ENCODE assay signal across 10 cellular contexts in genomic region chr12:85279449-85280137, GRCh38. TPM values are rescaled to one million over a fixed set of nuclear protein-coding genes. Genes with fewer than 3 reads are reported as not detected.
DNase-seq lines count a peak whose midpoint lies in the region; ATAC-seq, FAIRE-seq and TF ChIP-seq lines count a peak whose summit lies in the region.
"Had no signal": no experiment of that assay in that cellular context is flagged by ENCODE, and none has a peak within 500 bp of the region (broad histone marks: within the 10 kb centered on the region; RNA-seq: fewer than 3 reads in every experiment).

No MANE protein-coding gene starts in this region.

- in situ Hi-C loops in SK-MEL-5 (cut with HindIII; ENCODE audit: low pct_unique_long_range_greater_than_20kb, low sequenced_read_pairs): no loop called here

- DNase-seq in GM10248 (ENCODE audit: extremely low spot score): peak; percentile 15
- peak; percentile 62 for DNase-seq in SK-MEL-5 (ENCODE audit: low read depth, low spot score)
- DNase-seq in heart left ventricle: peak in 1 of 5 donors; percentile 35
- no peak for DNase-seq in NCI-H2029 (lab: John Stamatoyannopoulos, UW)
- no peak for DNase-seq in frontal cortex (ENCODE audit: low spot score in 2 of 2)
- no peak for DNase-seq in BE2C
- DNase-seq in effector CD4-positive, alpha-beta T cell: no peak
- DNase-seq: immature natural killer cell, NCI-H2081 treated with DMSO at 0.1 percent for 48 hours had no signal

- TF ChIP-seq CTCF in GM10248 (IDR thresholded peaks at IDR 0.05; ENCODE audit: control extremely low read depth, extremely low read depth, low read depth, missing control alignments) (no peak), heart left ventricle (IDR thresholded peaks at IDR 0.05) (no peak), BE2C (IDR thresholded peaks at IDR 0.05; ENCODE audit: low read depth, low read length) (no peak)

- H3K9me3 ChIP-seq in heart left ventricle (peaks cover 0 to 13% (median 0%) of the 10 kb centered on the region in 12 donors), BE2C (0 out of 2 replicates have a peak, but pooled peaks cover 3% of the 10 kb centered on the region)

- H3K36me3 ChIP-seq in heart left ventricle: no peaks in the 10 kb centered on the region
- H3K36me3 ChIP-seq in rectal smooth muscle tissue (ENCODE audit: control insufficient read depth, insufficient read depth, low read length): no peaks in the 10 kb centered on the region
- no peaks in the 10 kb centered on the region for H3K36me3 ChIP-seq in BE2C

- ATAC-seq in heart left ventricle: no peak

- no peak for FAIRE-seq in frontal cortex (lab: Jason Lieb, UNC)

- no peak overlapping the region for H3K27ac ChIP-seq in heart left ventricle
- no peak overlapping the region for H3K27ac ChIP-seq in rectal smooth muscle tissue (ENCODE audit: low read depth, low read length)

- POLR2A ChIA-PET in GM10248 (lab: Yijun Ruan, JAX): no interaction called here

- TF ChIP-seq POLR2A in heart left ventricle (IDR thresholded peaks at IDR 0.05): no peak

- WGBS in heart left ventricle, 4 donors: 2 to 7% (median 5%) methylated on average over 37 to 39 of the region's 39 CpGs

- intact Hi-C loops in heart left ventricle (cut with DNase I): no loop called here

- H3K27me3 ChIP-seq in heart left ventricle (peaks cover 16 to 100% (median 95%) of the 10 kb centered on the region in 9 donors), rectal smooth muscle tissue (ENCODE audit: control insufficient read depth, insufficient read depth, low read length) (peaks cover 10% of the 10 kb centered on the region), BE2C (peaks cover 90% of the 10 kb centered on the region)

- peak overlapping the region in 11 of 12 donors; percentile 6 to 48 (median 35) for H3K4me3 ChIP-seq in heart left ventricle
- peak overlapping the region; percentile 49 for H3K4me3 ChIP-seq in rectal smooth muscle tissue (ENCODE audit: low read length)
- no peak overlapping the region for H3K4me3 ChIP-seq in BE2C (ENCODE audit: low read depth, low read length)

- CTCF ChIA-PET in GM10248 (lab: Yijun Ruan, JAX): no interaction called here

- H3K9ac ChIP-seq in rectal smooth muscle tissue (ENCODE audit: low read length): no peak overlapping the region

- H3K4me1 ChIP-seq in heart left ventricle: peaks cover 0 to 22% (median 12%) of the 10 kb centered on the region in 12 donors
- H3K4me1 ChIP-seq in rectal smooth muscle tissue (ENCODE audit: control insufficient read depth, insufficient read depth, low read length): peaks cover 3% of the 10 kb centered on the region
- no peaks in the 10 kb centered on the region for H3K4me1 ChIP-seq in BE2C

RNA-seq across cellular contexts. Expression of gene ALX1, which starts 0.4 kb away (rescaled TPM):
- total RNA-seq in SK-MEL-5 (2014; rRNA removed; shearing (Covaris generic)): 40.8 and 41.7 TPM in 2 replicates
- 22.2 and 24.4 TPM in 2 replicates for polyA plus RNA-seq in SK-MEL-5 (2015; cell fraction: cytosol; rRNA removed)
- 19.0 and 21.2 TPM in 2 replicates for polyA plus RNA-seq in SK-MEL-5 (2015; cell fraction: nucleus; rRNA removed)
- not detected for total RNA-seq in heart left ventricle
- polyA plus RNA-seq in heart left ventricle: not detected
- total RNA-seq in frontal cortex: under 0.01 TPM
- polyA plus RNA-seq in BE2C (2012; ENCODE audit: insufficient read depth, insufficient read length, low read depth): not detected
- polyA plus RNA-seq: immature natural killer cell had no signal

Comparison
In these comparisons a context has a peak if more than half of its experiments do, and no peak if none do; other contexts are left out.
1. DNase-seq: peak in GM10248 (single experiment) and SK-MEL-5 (single experiment); none in NCI-H2029 (single experiment), frontal cortex (0 of 2), BE2C (single experiment) and effector CD4-positive, alpha-beta T cell (single experiment).
2. RNA of gene ALX1, which starts 0.4 kb away (total RNA-seq): 40.8 to 41.7 TPM in SK-MEL-5; not detected in heart left ventricle and under 0.01 TPM in frontal cortex (single experiment); every median in the first group is over 10 times any median in the second.